ENCODE assay signal across 1 cellular context in genomic region chr14:22897357-22897756, GRCh38.
A peak's percentile ranks its signal among the peaks of the same experiment; 100 is the strongest.
TF ChIP-seq lines count a peak whose summit lies in the region.

No MANE protein-coding gene starts in this region.

TF ChIP-seq in K562, 482 proteins besides CTCF, POLR2A, EP300 and RAD21 (continued from another document and continues in another):
- TF ChIP-seq ATF3 (IDR thresholded peaks at IDR 0.05) (0 out of 2 replicates have a peak, but pooled peaks have one; percentile 17), ATF3 (CRISPR knock-in tag; conservative IDR thresholded peaks at IDR 0.05) (no peak), KHSRP (IDR thresholded peaks at IDR 0.05) (no peak; the same call in 1 of the 2 replicates), ZBTB1 (CRISPR knock-in tag; IDR thresholded peaks at IDR 0.05; ENCODE audit: borderline replicate concordance, low read depth) (no peak), MXI1 (IDR thresholded peaks at IDR 0.05; ENCODE audit: low read depth, low read length) (peak; percentile 69), MTA2 (IDR thresholded peaks at IDR 0.05; ENCODE audit: low read depth) (peak; percentile 87), TEAD4 (IDR thresholded peaks at IDR 0.05; ENCODE audit: low read length) (peak; percentile 94), TEAD4 (CRISPR knock-in tag; IDR thresholded peaks at IDR 0.05; ENCODE audit: borderline replicate concordance) (no peak), PPARD (CRISPR knock-in tag; IDR thresholded peaks at IDR 0.05) (no peak), RNF2 (IDR thresholded peaks at IDR 0.05) (peak; percentile 19; the same call in 1 of the 2 replicates), C11orf30 (IDR thresholded peaks at IDR 0.05; ENCODE audit: low read depth) (no peak), MCM3 (IDR thresholded peaks at IDR 0.05) (no peak), ZNF780A (CRISPR knock-in tag; IDR thresholded peaks at IDR 0.05) (no peak), ZNF263 (CRISPR knock-in tag; IDR thresholded peaks at IDR 0.05; ENCODE audit: borderline replicate concordance) (no peak), NR4A1 (CRISPR knock-in tag; IDR thresholded peaks at IDR 0.05) (no peak), NR4A1 (tag; IDR thresholded peaks at IDR 0.05) (no peak), TCF15 (CRISPR knock-in tag; IDR thresholded peaks at IDR 0.05) (no peak), PHTF2 (CRISPR knock-in tag; IDR thresholded peaks at IDR 0.05) (no peak), HEY1 (CRISPR knock-in tag; IDR thresholded peaks at IDR 0.05; ENCODE audit: borderline replicate concordance) (no peak), NONO (IDR thresholded peaks at IDR 0.05; ENCODE audit: low read depth in 2 of 2, low read length in 1 of 2) (no peak), CREB1 (IDR thresholded peaks at IDR 0.05) (peak; percentile 50; the same call in 1 of the 2 replicates), CREB1 (CRISPR knock-in tag; IDR thresholded peaks at IDR 0.05) (no peak), TEAD1 (CRISPR knock-in tag; IDR thresholded peaks at IDR 0.05) (no peak), U2AF1 (optimal IDR thresholded peaks at IDR 0.05; ENCODE audit: low read depth, low read length) (no peak), POLR2AphosphoS5 (IDR thresholded peaks at IDR 0.05; ENCODE audit: control insufficient read depth, insufficient read depth, low read depth, low read length) (peak; percentile 97), SMAD2 (IDR thresholded peaks at IDR 0.05; ENCODE audit: low read depth, low read length) (no peak), MLX (CRISPR knock-in tag; conservative IDR thresholded peaks at IDR 0.05) (no peak), ZFP30 (CRISPR knock-in tag; IDR thresholded peaks at IDR 0.05; ENCODE audit: borderline replicate concordance) (no peak), ZNF584 (CRISPR knock-in tag; IDR thresholded peaks at IDR 0.05; ENCODE audit: low read depth) (no peak; the same call in 1 of the 2 replicates), NCOA4 (IDR thresholded peaks at IDR 0.05; ENCODE audit: partially characterized antibody) (no peak), ZNF445 (CRISPR knock-in tag; IDR thresholded peaks at IDR 0.05; ENCODE audit: low read depth) (no peak), MAFF (IDR thresholded peaks at IDR 0.05; ENCODE audit: low read length) (no peak), SMARCA5 (IDR thresholded peaks at IDR 0.05) (no peak), ZNF511 (CRISPR knock-in tag; IDR thresholded peaks at IDR 0.05) (no peak), ZNF324 (CRISPR knock-in tag; IDR thresholded peaks at IDR 0.05) (no peak), ZBTB8A (IDR thresholded peaks at IDR 0.05; ENCODE audit: partially characterized antibody) (no peak), THRAP3 (IDR thresholded peaks at IDR 0.05; ENCODE audit: borderline replicate concordance) (no peak), ZBTB7A (IDR thresholded peaks at IDR 0.05; ENCODE audit: borderline replicate concordance, control insufficient read depth, low read depth, low read length) (no peak), PML (IDR thresholded peaks at IDR 0.05; ENCODE audit: low read length) (peak; percentile 81), GABPB2 (CRISPR knock-in tag; conservative IDR thresholded peaks at IDR 0.05) (no peak), NCOR1 (IDR thresholded peaks at IDR 0.05) (peak; percentile 95), GATAD2A (IDR thresholded peaks at IDR 0.05) (0 out of 2 replicates have a peak, but pooled peaks have one; percentile 14), HCFC1 (IDR thresholded peaks at IDR 0.05; ENCODE audit: low read depth, low read length) (no peak), RBM22 (IDR thresholded peaks at IDR 0.05; ENCODE audit: low read depth, low read length, poor library complexity, severe bottlenecking) (no peak), RBM15 (IDR thresholded peaks at IDR 0.05; ENCODE audit: insufficient read depth, low read length) (no peak), TCF7L2 (IDR thresholded peaks at IDR 0.05; ENCODE audit: low read depth, low read length) (no peak), HSF4 (CRISPR knock-in tag; IDR thresholded peaks at IDR 0.05; ENCODE audit: borderline replicate concordance) (no peak), TRIM28 (IDR thresholded peaks at IDR 0.05) (peak; percentile 88), ZKSCAN3 (CRISPR knock-in tag; IDR thresholded peaks at IDR 0.05) (no peak), PRPF4 (IDR thresholded peaks at IDR 0.05; ENCODE audit: insufficient read depth, low read depth, low read length, poor library complexity, severe bottlenecking) (no peak), GTF2A2 (tag; IDR thresholded peaks at IDR 0.05) (no peak), ADNP (tag; IDR thresholded peaks at IDR 0.05) (no peak), ETS1 (conservative IDR thresholded peaks at IDR 0.05; ENCODE audit: control insufficient read depth, low read depth, low read length) (peak; percentile 72; the same call in 1 of the 2 replicates)
- TF ChIP-seq, protein P1, sequence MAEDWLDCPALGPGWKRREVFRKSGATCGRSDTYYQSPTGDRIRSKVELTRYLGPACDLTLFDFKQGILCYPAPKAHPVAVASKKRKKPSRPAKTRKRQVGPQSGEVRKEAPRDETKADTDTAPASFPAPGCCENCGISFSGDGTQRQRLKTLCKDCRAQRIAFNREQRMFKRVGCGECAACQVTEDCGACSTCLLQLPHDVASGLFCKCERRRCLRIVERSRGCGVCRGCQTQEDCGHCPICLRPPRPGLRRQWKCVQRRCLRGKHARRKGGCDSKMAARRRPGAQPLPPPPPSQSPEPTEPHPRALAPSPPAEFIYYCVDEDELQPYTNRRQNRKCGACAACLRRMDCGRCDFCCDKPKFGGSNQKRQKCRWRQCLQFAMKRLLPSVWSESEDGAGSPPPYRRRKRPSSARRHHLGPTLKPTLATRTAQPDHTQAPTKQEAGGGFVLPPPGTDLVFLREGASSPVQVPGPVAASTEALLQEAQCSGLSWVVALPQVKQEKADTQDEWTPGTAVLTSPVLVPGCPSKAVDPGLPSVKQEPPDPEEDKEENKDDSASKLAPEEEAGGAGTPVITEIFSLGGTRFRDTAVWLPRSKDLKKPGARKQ (CRISPR knock-in tag; IDR thresholded peaks at IDR 0.05), result no peak
- TF ChIP-seq, protein P2, sequence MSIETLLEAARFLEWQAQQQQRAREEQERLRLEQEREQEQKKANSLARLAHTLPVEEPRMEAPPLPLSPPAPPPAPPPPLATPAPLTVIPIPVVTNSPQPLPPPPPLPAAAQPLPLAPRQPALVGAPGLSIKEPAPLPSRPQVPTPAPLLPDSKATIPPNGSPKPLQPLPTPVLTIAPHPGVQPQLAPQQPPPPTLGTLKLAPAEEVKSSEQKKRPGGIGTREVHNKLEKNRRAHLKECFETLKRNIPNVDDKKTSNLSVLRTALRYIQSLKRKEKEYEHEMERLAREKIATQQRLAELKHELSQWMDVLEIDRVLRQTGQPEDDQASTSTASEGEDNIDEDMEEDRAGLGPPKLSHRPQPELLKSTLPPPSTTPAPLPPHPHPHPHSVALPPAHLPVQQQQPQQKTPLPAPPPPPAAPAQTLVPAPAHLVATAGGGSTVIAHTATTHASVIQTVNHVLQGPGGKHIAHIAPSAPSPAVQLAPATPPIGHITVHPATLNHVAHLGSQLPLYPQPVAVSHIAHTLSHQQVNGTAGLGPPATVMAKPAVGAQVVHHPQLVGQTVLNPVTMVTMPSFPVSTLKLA (conservative IDR thresholded peaks at IDR 0.05), result peak; percentile 39 to 59; a peak in 1 of 4 replicates
- TF ChIP-seq, protein P3, sequence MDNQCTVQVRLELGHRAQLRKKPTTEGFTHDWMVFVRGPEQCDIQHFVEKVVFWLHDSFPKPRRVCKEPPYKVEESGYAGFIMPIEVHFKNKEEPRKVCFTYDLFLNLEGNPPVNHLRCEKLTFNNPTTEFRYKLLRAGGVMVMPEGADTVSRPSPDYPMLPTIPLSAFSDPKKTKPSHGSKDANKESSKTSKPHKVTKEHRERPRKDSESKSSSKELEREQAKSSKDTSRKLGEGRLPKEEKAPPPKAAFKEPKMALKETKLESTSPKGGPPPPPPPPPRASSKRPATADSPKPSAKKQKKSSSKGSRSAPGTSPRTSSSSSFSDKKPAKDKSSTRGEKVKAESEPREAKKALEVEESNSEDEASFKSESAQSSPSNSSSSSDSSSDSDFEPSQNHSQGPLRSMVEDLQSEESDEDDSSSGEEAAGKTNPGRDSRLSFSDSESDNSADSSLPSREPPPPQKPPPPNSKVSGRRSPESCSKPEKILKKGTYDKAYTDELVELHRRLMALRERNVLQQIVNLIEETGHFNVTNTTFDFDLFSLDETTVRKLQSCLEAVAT (IDR thresholded peaks at IDR 0.05), result 0 out of 4 replicates have a peak, but pooled peaks of 1 of the 2 experiments have one; percentile 39
- TF ChIP-seq, protein P4, sequence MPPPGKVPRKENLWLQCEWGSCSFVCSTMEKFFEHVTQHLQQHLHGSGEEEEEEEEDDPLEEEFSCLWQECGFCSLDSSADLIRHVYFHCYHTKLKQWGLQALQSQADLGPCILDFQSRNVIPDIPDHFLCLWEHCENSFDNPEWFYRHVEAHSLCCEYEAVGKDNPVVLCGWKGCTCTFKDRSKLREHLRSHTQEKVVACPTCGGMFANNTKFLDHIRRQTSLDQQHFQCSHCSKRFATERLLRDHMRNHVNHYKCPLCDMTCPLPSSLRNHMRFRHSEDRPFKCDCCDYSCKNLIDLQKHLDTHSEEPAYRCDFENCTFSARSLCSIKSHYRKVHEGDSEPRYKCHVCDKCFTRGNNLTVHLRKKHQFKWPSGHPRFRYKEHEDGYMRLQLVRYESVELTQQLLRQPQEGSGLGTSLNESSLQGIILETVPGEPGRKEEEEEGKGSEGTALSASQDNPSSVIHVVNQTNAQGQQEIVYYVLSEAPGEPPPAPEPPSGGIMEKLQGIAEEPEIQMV (tag; conservative IDR thresholded peaks at IDR 0.05; ENCODE audit: low read depth), result no peak
- TF ChIP-seq, protein P5, sequence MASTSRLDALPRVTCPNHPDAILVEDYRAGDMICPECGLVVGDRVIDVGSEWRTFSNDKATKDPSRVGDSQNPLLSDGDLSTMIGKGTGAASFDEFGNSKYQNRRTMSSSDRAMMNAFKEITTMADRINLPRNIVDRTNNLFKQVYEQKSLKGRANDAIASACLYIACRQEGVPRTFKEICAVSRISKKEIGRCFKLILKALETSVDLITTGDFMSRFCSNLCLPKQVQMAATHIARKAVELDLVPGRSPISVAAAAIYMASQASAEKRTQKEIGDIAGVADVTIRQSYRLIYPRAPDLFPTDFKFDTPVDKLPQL (IDR thresholded peaks at IDR 0.05; ENCODE audit: extremely low read depth, insufficient read length), result no peak
- TF ChIP-seq, protein P6, sequence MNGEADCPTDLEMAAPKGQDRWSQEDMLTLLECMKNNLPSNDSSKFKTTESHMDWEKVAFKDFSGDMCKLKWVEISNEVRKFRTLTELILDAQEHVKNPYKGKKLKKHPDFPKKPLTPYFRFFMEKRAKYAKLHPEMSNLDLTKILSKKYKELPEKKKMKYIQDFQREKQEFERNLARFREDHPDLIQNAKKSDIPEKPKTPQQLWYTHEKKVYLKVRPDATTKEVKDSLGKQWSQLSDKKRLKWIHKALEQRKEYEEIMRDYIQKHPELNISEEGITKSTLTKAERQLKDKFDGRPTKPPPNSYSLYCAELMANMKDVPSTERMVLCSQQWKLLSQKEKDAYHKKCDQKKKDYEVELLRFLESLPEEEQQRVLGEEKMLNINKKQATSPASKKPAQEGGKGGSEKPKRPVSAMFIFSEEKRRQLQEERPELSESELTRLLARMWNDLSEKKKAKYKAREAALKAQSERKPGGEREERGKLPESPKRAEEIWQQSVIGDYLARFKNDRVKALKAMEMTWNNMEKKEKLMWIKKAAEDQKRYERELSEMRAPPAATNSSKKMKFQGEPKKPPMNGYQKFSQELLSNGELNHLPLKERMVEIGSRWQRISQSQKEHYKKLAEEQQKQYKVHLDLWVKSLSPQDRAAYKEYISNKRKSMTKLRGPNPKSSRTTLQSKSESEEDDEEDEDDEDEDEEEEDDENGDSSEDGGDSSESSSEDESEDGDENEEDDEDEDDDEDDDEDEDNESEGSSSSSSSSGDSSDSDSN (IDR thresholded peaks at IDR 0.05; ENCODE audit: borderline replicate concordance in 1 of 2, low read depth in 2 of 2, low read length in 2 of 2), result no peak
- TF ChIP-seq, protein P7, sequence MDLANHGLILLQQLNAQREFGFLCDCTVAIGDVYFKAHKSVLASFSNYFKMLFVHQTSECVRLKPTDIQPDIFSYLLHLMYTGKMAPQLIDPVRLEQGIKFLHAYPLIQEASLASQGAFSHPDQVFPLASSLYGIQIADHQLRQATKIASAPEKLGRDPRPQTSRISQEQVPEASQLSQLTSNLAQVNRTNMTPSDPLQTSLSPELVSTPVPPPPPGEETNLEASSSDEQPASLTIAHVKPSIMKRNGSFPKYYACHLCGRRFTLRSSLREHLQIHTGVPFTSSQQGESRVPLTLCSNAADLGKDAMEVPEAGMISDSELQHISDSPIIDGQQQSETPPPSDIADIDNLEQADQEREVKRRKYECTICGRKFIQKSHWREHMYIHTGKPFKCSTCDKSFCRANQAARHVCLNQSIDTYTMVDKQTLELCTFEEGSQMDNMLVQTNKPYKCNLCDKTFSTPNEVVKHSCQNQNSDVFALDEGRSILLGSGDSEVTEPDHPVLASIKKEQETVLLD (IDR thresholded peaks at IDR 0.05), result peak; percentile 87
